23 cellular contexts compared by ENCODE assay signal in the genomic region with DNA sequence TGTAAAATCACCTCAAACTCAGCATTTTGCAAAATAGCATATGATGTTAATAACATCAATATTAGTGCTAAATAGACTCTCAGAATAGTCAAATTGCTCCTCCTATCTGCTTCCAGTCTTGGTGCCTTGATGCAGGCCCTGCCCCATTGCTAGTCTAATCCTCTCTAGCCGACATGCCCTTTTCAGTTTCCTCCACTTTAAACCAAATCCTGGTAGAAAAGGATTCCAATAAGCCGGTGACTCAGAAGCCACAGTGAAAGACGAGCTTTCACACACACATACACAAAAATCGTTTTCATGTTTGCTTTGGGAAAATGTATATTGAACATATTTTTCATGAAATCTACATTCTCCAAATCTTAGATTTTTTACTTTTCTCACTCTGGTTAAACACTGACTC.
DNase-seq lines count a peak whose midpoint lies in the region; ATAC-seq and TF ChIP-seq lines count a peak whose summit lies in the region.
"Had no signal": no experiment of that assay in that cellular context is flagged by ENCODE, and none has a peak within 500 bp of the region (broad histone marks: within the 10 kb centered on the region; RNA-seq: fewer than 3 reads in every experiment).

No MANE protein-coding gene starts in this region.

- no peak for TF ChIP-seq CTCF in gastrocnemius medialis (IDR thresholded peaks at IDR 0.05 in 4 of 5, conservative IDR thresholded peaks at IDR 0.05 in 1 of 5)

- CTCF ChIA-PET in activated CD4-positive, alpha-beta memory T cell treated with anti-CD3 and anti-CD28 coated beads, Interleukin-2, amount 10 ng/mL, durations not matched to agents 7 days and 5 days (lab: Charles Lee) = no interaction called here

- H3K4me1 ChIP-seq in SJCRH30 (peaks cover 13% of the 10 kb centered on the region), gastrocnemius medialis (no peaks in the 10 kb centered on the region)
- H3K4me1 ChIP-seq: BE2C had no signal

- in situ Hi-C loops in gastrocnemius medialis (cut with MboI; ENCODE audit: low sequenced_read_pairs in 4 of 4) = no loop called here

- H3K4me1 Mint-ChIP-seq in activated CD4-positive, alpha-beta memory T cell treated with anti-CD3 and anti-CD28 coated beads, Interleukin-2, amount 10 ng/mL, durations not matched to agents 7 days and 5 days = no peaks in the 10 kb centered on the region
- H3K4me1 Mint-ChIP-seq: CD14-positive monocyte; CD8-positive, alpha-beta memory T cell had no signal

- POLR2A ChIA-PET in activated CD4-positive, alpha-beta memory T cell treated with anti-CD3 and anti-CD28 coated beads, Interleukin-2, amount 10 ng/mL, durations not matched to agents 7 days and 5 days (lab: Charles Lee) = no interaction called here

- DNase-seq in LHCN-M2 (ENCODE audit: low read depth) (peak; percentile 85), SJCRH30 (peak; percentile 26 to 65), myocyte (ENCODE audit: low read depth) (peak; percentile 47), T1000 (lab: John Stamatoyannopoulos, UW) (no peak), NCI-H2107 (lab: John Stamatoyannopoulos, UW) (no peak), gastrocnemius medialis (no peak)
- no peak for DNase-seq in activated CD4-positive, alpha-beta memory T cell treated with anti-CD3 and anti-CD28 coated beads, Interleukin-2, amount 10 ng/mL, durations not matched to agents 7 days and 5 days
- DNase-seq: BE2C; CD8-positive, alpha-beta memory T cell; DMS 273 treated with DMSO at 0.1 percent for 48 hours; NCI-H1092; NCI-H1417 treated with DMSO at 0.1 percent for 48 hours; NCI-H1694 treated with DMSO at 0.1 percent for 48 hours; NCI-H2081; NCI-H2171; NCI-H226; NCI-H510A; NCI-H69; SHP77 treated with DMSO at 0.1 percent for 48 hours had no signal

- peak overlapping the region; percentile 8; the same call in 1 of the 2 replicates for H3K27ac ChIP-seq in SJCRH30
- H3K27ac ChIP-seq in gastrocnemius medialis = no peak overlapping the region
- H3K27ac ChIP-seq: SK-N-MC had no signal

- intact Hi-C loops in gastrocnemius medialis (cut with DNase I; ENCODE audit: low total_unique reads) = no loop called here

- no peak for ATAC-seq in gastrocnemius medialis
- ATAC-seq: K562, Panc1 had no signal

- no peaks in the 10 kb centered on the region for H3K36me3 Mint-ChIP-seq in activated CD4-positive, alpha-beta memory T cell treated with anti-CD3 and anti-CD28 coated beads, Interleukin-2, amount 10 ng/mL, durations not matched to agents 7 days and 5 days (ENCODE audit: low read depth)
- H3K36me3 Mint-ChIP-seq: CD14-positive monocyte; CD8-positive, alpha-beta memory T cell had no signal

- TF ChIP-seq POLR2A in gastrocnemius medialis (IDR thresholded peaks at IDR 0.05) = no peak

- no peak overlapping the region for H3K27ac Mint-ChIP-seq in activated CD4-positive, alpha-beta memory T cell treated with anti-CD3 and anti-CD28 coated beads, Interleukin-2, amount 10 ng/mL, durations not matched to agents 7 days and 5 days
- H3K27ac Mint-ChIP-seq: CD14-positive monocyte; CD8-positive, alpha-beta memory T cell had no signal

- no peak overlapping the region for H3K4me3 Mint-ChIP-seq in activated CD4-positive, alpha-beta memory T cell treated with anti-CD3 and anti-CD28 coated beads, Interleukin-2, amount 10 ng/mL, durations not matched to agents 7 days and 5 days
- H3K4me3 Mint-ChIP-seq: CD14-positive monocyte; CD8-positive, alpha-beta memory T cell had no signal

- H3K4me3 ChIP-seq in SJCRH30 (no peak overlapping the region), gastrocnemius medialis (no peak overlapping the region)
- H3K4me3 ChIP-seq: K562, SK-N-MC had no signal

- H3K36me3 ChIP-seq in SJCRH30 (no peaks in the 10 kb centered on the region), gastrocnemius medialis (no peaks in the 10 kb centered on the region)
- H3K36me3 ChIP-seq: BE2C had no signal

- H3K27me3 ChIP-seq in SJCRH30 = no peaks in the 10 kb centered on the region
- H3K27me3 ChIP-seq in gastrocnemius medialis = no peaks in the 10 kb centered on the region
- H3K27me3 ChIP-seq: BE2C had no signal

- H3K9me3 Mint-ChIP-seq in activated CD4-positive, alpha-beta memory T cell treated with anti-CD3 and anti-CD28 coated beads, Interleukin-2, amount 10 ng/mL, durations not matched to agents 7 days and 5 days = no peaks in the 10 kb centered on the region

- H3K9me3 ChIP-seq in SJCRH30 (replicated peaks) = no peaks in the 10 kb centered on the region
- H3K9me3 ChIP-seq in gastrocnemius medialis = no peaks in the 10 kb centered on the region
- H3K9me3 ChIP-seq: BE2C had no signal

- H3K27me3 Mint-ChIP-seq in activated CD4-positive, alpha-beta memory T cell treated with anti-CD3 and anti-CD28 coated beads, Interleukin-2, amount 10 ng/mL, durations not matched to agents 7 days and 5 days = no peaks in the 10 kb centered on the region

Comparison
In these comparisons a context has a peak if more than half of its experiments do, and no peak if none do; other contexts are left out.
1. DNase-seq: peak in LHCN-M2 (single experiment), SJCRH30 (2 of 2) and myocyte (single experiment); none in T1000 (single experiment), activated CD4-positive, alpha-beta memory T cell treated with anti-CD3 and anti-CD28 coated beads, Interleukin-2, amount 10 ng/mL, durations not matched to agents 7 days and 5 days (single experiment), NCI-H2107 (single experiment) and gastrocnemius medialis (0 of 2).